8 cellular contexts compared by ENCODE assay signal in the genomic region with DNA sequence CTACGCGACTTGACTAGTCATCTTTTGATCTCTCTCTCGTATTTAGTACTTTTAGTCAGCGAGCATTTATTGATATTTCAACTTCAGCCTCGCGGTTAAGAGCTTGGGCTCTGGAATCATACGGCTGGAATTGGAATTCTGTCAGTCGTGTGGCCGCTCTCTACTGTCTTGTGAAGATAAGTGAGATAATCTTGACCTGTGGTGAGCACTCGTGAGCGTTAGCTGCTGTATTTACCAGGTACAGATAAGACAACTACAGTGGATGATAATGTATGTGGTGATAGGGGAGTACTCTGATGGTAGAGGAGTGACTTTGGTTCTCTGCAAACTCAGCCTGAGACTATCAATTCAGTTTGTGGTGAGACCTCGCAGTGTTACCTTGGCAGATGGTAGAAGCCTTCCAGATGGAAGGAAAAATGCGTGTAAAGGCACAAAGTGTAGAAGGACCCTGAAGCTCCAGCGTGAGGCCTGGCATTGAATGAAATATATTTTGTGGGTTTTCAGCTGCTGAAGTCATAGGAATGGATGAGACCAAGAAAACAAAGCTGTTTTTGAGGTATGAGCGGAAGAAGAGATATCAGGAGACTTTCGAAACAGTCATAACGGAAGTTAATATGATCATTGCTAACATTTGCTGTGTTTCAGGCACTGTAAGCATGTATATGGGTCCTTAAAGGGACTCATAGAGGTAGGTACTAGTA. TPM values are rescaled to one million over a fixed set of nuclear protein-coding genes. Genes with fewer than 3 reads are reported as not detected.
A peak's percentile ranks its signal among the peaks of the same experiment; 100 is the strongest.
DNase-seq lines count a peak whose midpoint lies in the region; ATAC-seq and TF ChIP-seq lines count a peak whose summit lies in the region.

No MANE protein-coding gene starts in this region.

- peak overlapping the region; percentile 85 for H3K27ac ChIP-seq in HUES6 (ENCODE audit: low read depth, low read length)

- peak; percentile 26 for ATAC-seq in GM21515 (IDR thresholded peaks at IDR 0.05; ENCODE audit: unreplicated experiment)
- ATAC-seq in activated CD8-positive, alpha-beta T cell treated with anti-CD3 and anti-CD28 coated beads for 36 hours, result peak; percentile 33
- ATAC-seq in stimulated activated naive CD8-positive, alpha-beta T cell treated with anti-CD3 and anti-CD28 coated beads, Interleukin-15, amount 100 ng/mL, for 72 hours, result peak; percentile 57

- no peak overlapping the region for H3K27ac Mint-ChIP-seq in activated CD8-positive, alpha-beta T cell treated with anti-CD3 and anti-CD28 coated beads for 36 hours
- H3K27ac Mint-ChIP-seq in stimulated activated naive CD8-positive, alpha-beta T cell treated with anti-CD3 and anti-CD28 coated beads, Interleukin-15, amount 100 ng/mL, for 72 hours, result no peak overlapping the region
- no peak overlapping the region for H3K27ac Mint-ChIP-seq in osteocyte (ENCODE audit: unreplicated experiment)

- CTCF ChIA-PET in activated CD8-positive, alpha-beta T cell treated with anti-CD3 and anti-CD28 coated beads for 36 hours (lab: Charles Lee), result interaction anchor here (1.0 to 7.8 kb wide), 3 partner anchors 15 to 21 kb away, joined by 3 to 79 read pairs (median 3); no protein-coding TSS in a partner anchor

- H3K9me3 Mint-ChIP-seq in activated CD8-positive, alpha-beta T cell treated with anti-CD3 and anti-CD28 coated beads for 36 hours, result no peaks in the 10 kb centered on the region
- H3K9me3 Mint-ChIP-seq in stimulated activated naive CD8-positive, alpha-beta T cell treated with anti-CD3 and anti-CD28 coated beads, Interleukin-15, amount 100 ng/mL, for 72 hours, result no peaks in the 10 kb centered on the region
- H3K9me3 Mint-ChIP-seq in osteocyte (ENCODE audit: unreplicated experiment), result no peaks in the 10 kb centered on the region

- H3K4me3 ChIP-seq in GM06990 (replicated peaks; ENCODE audit: low read depth, low read length) (peak overlapping the region; percentile 91), HUES6 (ENCODE audit: low read depth, low read length) (peak overlapping the region; percentile 81)

- TF ChIP-seq CTCF in GM06990 (IDR thresholded peaks at IDR 0.05; ENCODE audit: insufficient read depth, low read length, poor library complexity, severe bottlenecking) (no peak), osteocyte (IDR thresholded peaks at IDR 0.05) (no peak)
- TF ChIP-seq CTCF in activated CD8-positive, alpha-beta T cell treated with anti-CD3 and anti-CD28 coated beads for 36 hours (IDR thresholded peaks at IDR 0.05), result no peak

- peaks cover 37% of the 10 kb centered on the region for H3K4me1 Mint-ChIP-seq in activated CD8-positive, alpha-beta T cell treated with anti-CD3 and anti-CD28 coated beads for 36 hours (ENCODE audit: low read depth)
- H3K4me1 Mint-ChIP-seq in stimulated activated naive CD8-positive, alpha-beta T cell treated with anti-CD3 and anti-CD28 coated beads, Interleukin-15, amount 100 ng/mL, for 72 hours, result peaks cover 39% of the 10 kb centered on the region
- peaks cover 28% of the 10 kb centered on the region for H3K4me1 Mint-ChIP-seq in osteocyte (ENCODE audit: unreplicated experiment)

- H3K9ac ChIP-seq in HUES6 (ENCODE audit: low read length), result peak overlapping the region; percentile 91

- no peaks in the 10 kb centered on the region for H3K9me3 ChIP-seq in HUES6 (ENCODE audit: control insufficient read depth, insufficient read depth, low read depth, low read length)

- intact Hi-C loops in activated CD8-positive, alpha-beta T cell treated with anti-CD3 and anti-CD28 coated beads for 36 hours (cut with micrococcal nuclease), result loop anchor here (1.0 to 10.0 kb wide), 5 partner anchors 13 to 401 kb away; a partner anchor contains a TSS

- POLR2A ChIA-PET in activated CD8-positive, alpha-beta T cell treated with anti-CD3 and anti-CD28 coated beads for 36 hours (lab: Charles Lee), result interaction anchor here (0.6 to 4.4 kb wide), 23 partner anchors 9 to 507 kb away, joined by 3 to 121 read pairs (median 4); no protein-coding TSS in a partner anchor

- peak; percentile 54 for DNase-seq in GM06990 (ENCODE audit: extremely low read depth, insufficient read length)
- peak; percentile 41 for DNase-seq in activated CD8-positive, alpha-beta T cell treated with anti-CD3 and anti-CD28 coated beads for 36 hours
- peak; percentile 91 for DNase-seq in foreskin melanocyte
- DNase-seq in stimulated activated naive CD8-positive, alpha-beta T cell treated with anti-CD3 and anti-CD28 coated beads, Interleukin-15, amount 100 ng/mL, for 72 hours, result peak; percentile 58 to 65
- DNase-seq in osteocyte (ENCODE audit: extremely low spot score, unreplicated experiment), result no peak
- DNase-seq in NCI-H187 treated with DMSO at 0.1 percent for 48 hours (lab: John Stamatoyannopoulos, UW), result no peak

- H3K36me3 Mint-ChIP-seq in activated CD8-positive, alpha-beta T cell treated with anti-CD3 and anti-CD28 coated beads for 36 hours (ENCODE audit: low read depth), result peaks cover 45% of the 10 kb centered on the region
- H3K36me3 Mint-ChIP-seq in osteocyte (ENCODE audit: unreplicated experiment), result peaks cover 5% of the 10 kb centered on the region

- H3K4me3 Mint-ChIP-seq in activated CD8-positive, alpha-beta T cell treated with anti-CD3 and anti-CD28 coated beads for 36 hours, result no peak overlapping the region
- H3K4me3 Mint-ChIP-seq in stimulated activated naive CD8-positive, alpha-beta T cell treated with anti-CD3 and anti-CD28 coated beads, Interleukin-15, amount 100 ng/mL, for 72 hours, result no peak overlapping the region
- no peak overlapping the region for H3K4me3 Mint-ChIP-seq in osteocyte (ENCODE audit: unreplicated experiment)

- no peaks in the 10 kb centered on the region for H3K27me3 Mint-ChIP-seq in activated CD8-positive, alpha-beta T cell treated with anti-CD3 and anti-CD28 coated beads for 36 hours
- H3K27me3 Mint-ChIP-seq in stimulated activated naive CD8-positive, alpha-beta T cell treated with anti-CD3 and anti-CD28 coated beads, Interleukin-15, amount 100 ng/mL, for 72 hours, result no peaks in the 10 kb centered on the region
- H3K27me3 Mint-ChIP-seq in osteocyte (ENCODE audit: unreplicated experiment), result no peaks in the 10 kb centered on the region

- H3K36me3 ChIP-seq in GM06990 (ENCODE audit: control insufficient read depth, insufficient read depth, low read length), result no peaks in the 10 kb centered on the region; the same call in 1 of the 2 replicates
- H3K36me3 ChIP-seq in HUES6 (ENCODE audit: control insufficient read depth, insufficient read depth, low read length), result peaks cover 13% of the 10 kb centered on the region

- H3K4me1 ChIP-seq in HUES6 (ENCODE audit: control insufficient read depth, insufficient read depth, low read length), result peaks cover 47% of the 10 kb centered on the region

- H3K27me3 ChIP-seq in GM06990 (replicated peaks; ENCODE audit: control insufficient read depth, insufficient read depth, low read length) (no peaks in the 10 kb centered on the region), HUES6 (ENCODE audit: control insufficient read depth, insufficient read depth, low read length) (no peaks in the 10 kb centered on the region)

RNA-seq across cellular contexts. Expression of a gene that starts 0.7 kb away (rescaled TPM):
- total RNA-seq in activated CD8-positive, alpha-beta T cell treated with anti-CD3 and anti-CD28 coated beads for 36 hours, result 10 to 100 TPM; 75.8 to 77.5 TPM
- total RNA-seq in osteocyte, result 72.1 and 79.6 TPM in 2 replicates

RNA-seq across cellular contexts. Expression of a gene that starts 1.2 kb away (rescaled TPM):
- total RNA-seq in activated CD8-positive, alpha-beta T cell treated with anti-CD3 and anti-CD28 coated beads for 36 hours, result 10 to 100 TPM; 32.1 to 37.1 TPM
- 15.8 and 16.5 TPM in 2 replicates for total RNA-seq in osteocyte

Comparison
In these comparisons a context has a peak if more than half of its experiments do, and no peak if none do; other contexts are left out.
1. DNase-seq: peak in GM06990 (single experiment), activated CD8-positive, alpha-beta T cell treated with anti-CD3 and anti-CD28 coated beads for 36 hours (single experiment), foreskin melanocyte (single experiment) and stimulated activated naive CD8-positive, alpha-beta T cell treated with anti-CD3 and anti-CD28 coated beads, Interleukin-15, amount 100 ng/mL, for 72 hours (2 of 2); none in osteocyte (single experiment) and NCI-H187 treated with DMSO at 0.1 percent for 48 hours (single experiment).
2. Peak in every context shown above with its lines, with median percentiles within 50 percentile points of each other: ATAC-seq.